21 cellular contexts compared by ENCODE assay signal in genomic region chr11:81707881-81708280, GRCh38.
DNase-seq lines count a peak whose midpoint lies in the region; ATAC-seq and TF ChIP-seq lines count a peak whose summit lies in the region.
"Had no signal": no experiment of that assay in that cellular context is flagged by ENCODE, and none has a peak within 500 bp of the region (broad histone marks: within the 10 kb centered on the region; RNA-seq: fewer than 3 reads in every experiment).

No MANE protein-coding gene starts in this region.

- TF ChIP-seq CTCF in cardiac muscle cell (IDR thresholded peaks at IDR 0.05; ENCODE audit: low read depth, low read length) (peak; percentile 17), OCI-LY3 (IDR thresholded peaks at IDR 0.05; ENCODE audit: low read depth, low read length) (peak; percentile 40), fibroblast of the aortic adventitia (IDR thresholded peaks at IDR 0.05; ENCODE audit: insufficient read depth, low read length) (peak; percentile 25)

- H3K27me3 ChIP-seq in cardiac muscle cell, result no peaks in the 10 kb centered on the region
- H3K27me3 ChIP-seq in OCI-LY3 (ENCODE audit: low read depth, low read length), result no peaks in the 10 kb centered on the region
- H3K27me3 ChIP-seq: pancreas, tibial nerve had no signal

- H3K4me2 ChIP-seq in OCI-LY3 (ENCODE audit: low read length), result no peak overlapping the region

- H3K27ac ChIP-seq in cardiac muscle cell (no peak overlapping the region), OCI-LY3 (ENCODE audit: low read length) (no peak overlapping the region)
- H3K27ac ChIP-seq: HL-60, pancreas, tibial nerve had no signal

- H2AFZ ChIP-seq in OCI-LY3 (ENCODE audit: low read depth, low read length), result no peak overlapping the region

- intact Hi-C loops in Right ventricle myocardium inferior (cut with DNase I), result no loop called here

- H3K4me3 ChIP-seq in cardiac muscle cell, result no peak overlapping the region
- no peak overlapping the region for H3K4me3 ChIP-seq in OCI-LY3 (ENCODE audit: low read length)
- H3K4me3 ChIP-seq in fibroblast of the aortic adventitia (ENCODE audit: low read depth, low read length), result no peak overlapping the region
- H3K4me3 ChIP-seq: pancreas, tibial nerve had no signal

- H3K9me3 ChIP-seq in cardiac muscle cell (ENCODE audit: low read depth) (no peaks in the 10 kb centered on the region), OCI-LY3 (ENCODE audit: insufficient read depth, low read length) (peaks cover 3% of the 10 kb centered on the region)
- H3K9me3 ChIP-seq: pancreas, tibial nerve had no signal

- H3K36me3 ChIP-seq in cardiac muscle cell (no peaks in the 10 kb centered on the region), OCI-LY3 (replicated peaks; ENCODE audit: low read depth, low read length) (no peaks in the 10 kb centered on the region)
- H3K36me3 ChIP-seq: pancreas, tibial nerve had no signal

- DNase-seq in cardiac muscle cell (ENCODE audit: low read depth in 1 of 2, low spot score in 1 of 2), result no peak
- DNase-seq in Right ventricle myocardium inferior (ENCODE audit: missing footprints), result no peak
- no peak for DNase-seq in fibroblast of the aortic adventitia (ENCODE audit: low read depth)
- no peak for DNase-seq in kidney glomerular epithelial cell (lab: John Stamatoyannopoulos, UW)
- DNase-seq in SK-N-DZ (ENCODE audit: low spot score), result no peak
- DNase-seq in activated CD4-positive, alpha-beta T cell treated with anti-CD3 and anti-CD28 coated beads for 48 hours, result no peak
- DNase-seq: ACHN; activated CD8-positive, alpha-beta memory T cell treated with anti-CD3 and anti-CD28 coated beads, Interleukin-2, amount 10 ng/mL, durations not matched to agents 7 days and 5 days; activated effector memory CD4-positive, alpha-beta T cell treated with anti-CD3 and anti-CD28 coated beads, Interleukin-2, amount 50 U/mL, for 16 hours; CD8-positive, alpha-beta memory T cell; cortex of kidney; head of caudate nucleus; KBM-7; NCI-H1694; pancreas; stimulated activated CD4-positive, alpha-beta T cell treated with anti-CD3 and anti-CD28 coated beads, Interleukin-4, amount 100 ng/mL, for 24 hours; T-cell had no signal

- no peaks in the 10 kb centered on the region for H3K79me2 ChIP-seq in OCI-LY3 (ENCODE audit: low read length)

- H3K4me1 ChIP-seq in cardiac muscle cell (ENCODE audit: low read depth), result no peaks in the 10 kb centered on the region
- no peaks in the 10 kb centered on the region for H3K4me1 ChIP-seq in OCI-LY3 (ENCODE audit: low read length)
- H3K4me1 ChIP-seq: pancreas, tibial nerve had no signal

- no peaks in the 10 kb centered on the region for H4K20me1 ChIP-seq in OCI-LY3 (ENCODE audit: insufficient read depth, low read length)

- ATAC-seq in Right ventricle myocardium inferior, result no peak
- no peak for ATAC-seq in GM18502 (IDR thresholded peaks at IDR 0.05; ENCODE audit: poor library complexity, unreplicated experiment)
- ATAC-seq: activated CD8-positive, alpha-beta memory T cell treated with anti-CD3 and anti-CD28 coated beads, Interleukin-2, amount 10 ng/mL, durations not matched to agents 7 days and 5 days; pancreas; T-cell had no signal

- H3K9ac ChIP-seq in OCI-LY3 (ENCODE audit: low read length), result no peak overlapping the region
